Comparison of ENCODE assay signal across 8 cellular contexts in the genomic region with DNA sequence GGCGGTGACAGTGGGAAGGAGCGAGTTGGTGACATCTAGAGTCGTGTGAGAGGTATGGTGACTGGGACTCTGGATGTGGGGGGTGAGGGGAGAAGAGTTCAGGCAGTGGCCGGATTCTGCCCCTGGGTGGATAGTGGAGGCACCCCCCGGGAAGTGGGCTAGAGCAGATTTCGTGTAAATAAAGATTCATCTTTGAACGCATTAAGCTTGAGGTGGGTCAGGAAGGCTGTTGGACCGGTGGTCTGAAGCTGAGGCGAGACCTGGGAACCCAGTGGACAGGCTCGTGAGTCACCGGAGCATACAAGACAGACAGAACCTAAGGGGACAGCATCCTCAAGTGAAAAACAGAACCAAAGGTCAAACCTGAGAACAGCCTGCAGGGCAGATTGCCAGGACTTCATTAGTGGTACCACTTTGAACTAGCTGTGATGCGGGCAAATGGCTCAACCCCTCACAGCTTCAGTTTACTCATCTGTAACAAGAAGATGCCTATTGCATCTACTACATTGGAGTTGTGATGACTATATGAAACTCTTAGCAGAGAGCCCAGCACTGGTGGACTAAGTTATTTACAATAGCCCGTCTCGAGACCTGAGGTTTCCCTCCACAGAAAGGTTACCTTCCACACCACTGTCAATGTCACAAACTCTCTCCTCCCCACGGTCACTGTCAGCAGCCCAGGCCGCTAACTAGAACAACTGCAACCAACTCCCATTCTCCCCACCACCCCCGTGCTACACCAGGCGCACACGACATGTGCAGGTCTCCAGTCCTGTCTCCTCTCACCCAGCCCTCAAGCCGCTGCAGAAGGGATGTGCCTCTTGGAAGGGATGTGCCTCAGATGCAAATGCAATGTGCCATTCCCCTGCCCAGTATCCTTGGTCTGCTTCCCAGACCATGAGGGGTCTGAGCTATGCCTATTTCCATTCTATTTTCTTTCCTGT. TPM values are rescaled to one million over a fixed set of nuclear protein-coding genes. Genes with fewer than 3 reads are reported as not detected.
DNase-seq lines count a peak whose midpoint lies in the region; ATAC-seq and TF ChIP-seq lines count a peak whose summit lies in the region.

No MANE protein-coding gene starts in this region.

- H3K27me3 Mint-ChIP-seq in T-helper 1 cell treated with Interleukin-12 subunit alpha and Interleukin-12 subunit beta and Interleukin-4 antibody, amounts not matched to agents 30 μg/mL and 1 μg/mL, for 36 hours (ENCODE audit: low read depth) = peaks cover 4% of the 10 kb centered on the region

- H3K9me3 ChIP-seq in mammary epithelial cell (replicated peaks; ENCODE audit: insufficient read depth, low read length) = no peaks in the 10 kb centered on the region
- no peaks in the 10 kb centered on the region for H3K9me3 ChIP-seq in mesodermal cell (ENCODE audit: control insufficient read depth, low read length)

- WGBS in mammary epithelial cell (ENCODE audit: low coverage, missing lambda C conversion rate) = 64% methylated on average over 13 of the region's 20 CpGs
- WGBS in mesodermal cell (ENCODE audit: insufficient coverage in 2 of 2), 2 experiments = 70% methylated on average over 15 to 20 of the region's 20 CpGs

- H3K27ac ChIP-seq in mammary epithelial cell (ENCODE audit: insufficient read depth, low read depth, low read length) (peak overlapping the region; percentile 58), mesodermal cell (ENCODE audit: low read depth, low read length, severe bottlenecking) (no peak overlapping the region)

- peaks cover 37% of the 10 kb centered on the region for H3K79me2 ChIP-seq in mammary epithelial cell (ENCODE audit: insufficient read depth, low read length)

- in situ Hi-C loops in mammary epithelial cell (cut with MboI; ENCODE audit: low sequenced_read_pairs in 2 of 2) = loop anchor here in 1 of 2 donors (25.0 kb wide), 1 partner anchor 157 kb away; no protein-coding TSS in a partner anchor

- H3K36me3 Mint-ChIP-seq in T-helper 1 cell treated with Interleukin-12 subunit alpha and Interleukin-12 subunit beta and Interleukin-4 antibody, amounts not matched to agents 30 μg/mL and 1 μg/mL, for 36 hours (ENCODE audit: low read depth) = peaks cover 5% of the 10 kb centered on the region

- CTCF ChIA-PET in mammary epithelial cell (lab: Charles Lee; ENCODE audit: low non-redundant PET) = no interaction called here

- ATAC-seq in GM21423 (IDR thresholded peaks at IDR 0.05; ENCODE audit: unreplicated experiment) = no peak

- no TSS peak for BruUV-seq in mammary epithelial cell (replicated peaks; lab: Mats Ljungman, UMichigan)

- H3K4me2 ChIP-seq in mammary epithelial cell (ENCODE audit: insufficient read depth, low read depth, low read length) = peak overlapping the region; percentile 90

- H2AFZ ChIP-seq in mammary epithelial cell (ENCODE audit: low read depth, low read length) = peak overlapping the region; percentile 88

- intact Hi-C loops in mammary epithelial cell (cut with micrococcal nuclease) = no loop called here

- dilution Hi-C loops in mammary epithelial cell (cut with HindIII; ENCODE audit: low sequenced_read_pairs) = no loop called here

- H3K4me3 ChIP-seq in mammary epithelial cell (replicated peaks in 1 of 3; ENCODE audit: insufficient read depth in 1 of 3, low read depth in 2 of 3, low read length in 3 of 3) (peak overlapping the region; percentile 58 to 67 (median 67)), mesodermal cell (ENCODE audit: extremely low read depth, insufficient read depth, low read length, poor library complexity, severe bottlenecking) (peak overlapping the region; percentile 78)

- H3K4me1 Mint-ChIP-seq in T-helper 1 cell treated with Interleukin-12 subunit alpha and Interleukin-12 subunit beta and Interleukin-4 antibody, amounts not matched to agents 30 μg/mL and 1 μg/mL, for 36 hours (ENCODE audit: low read depth) = peaks cover 30% of the 10 kb centered on the region

- no peak for TF ChIP-seq CTCF in mammary epithelial cell (conservative IDR thresholded peaks at IDR 0.05 in 1 of 2, IDR thresholded peaks at IDR 0.05 in 1 of 2; ENCODE audit: extremely low read depth in 1 of 2, insufficient read depth in 1 of 2, low read depth in 1 of 2, low read length in 2 of 2)

- H3K36me3 ChIP-seq in mammary epithelial cell (ENCODE audit: insufficient read depth, low read length) (no peaks in the 10 kb centered on the region), mesodermal cell (ENCODE audit: control insufficient read depth, insufficient read depth, low read length) (no peaks in the 10 kb centered on the region)

- DNase-seq in T-helper 1 cell (no peak), NAMALWA (ENCODE audit: low spot score) (peak; percentile 41), mammary epithelial cell (no peak), occipital lobe (lab: John Stamatoyannopoulos, UW) (no peak)
- no peak for DNase-seq in stimulated activated CD8-positive, alpha-beta memory T cell treated with anti-CD3 and anti-CD28 coated beads, Interleukin-4, amount 100 ng/mL, for 48 hours

- peak overlapping the region; percentile 86 for H3K27ac Mint-ChIP-seq in T-helper 1 cell treated with Interleukin-12 subunit alpha and Interleukin-12 subunit beta and Interleukin-4 antibody, amounts not matched to agents 30 μg/mL and 1 μg/mL, for 36 hours

- H4K20me1 ChIP-seq in mammary epithelial cell (ENCODE audit: insufficient read depth, low read length) = no peaks in the 10 kb centered on the region

- peak overlapping the region; percentile 92 for H3K4me3 Mint-ChIP-seq in T-helper 1 cell treated with Interleukin-12 subunit alpha and Interleukin-12 subunit beta and Interleukin-4 antibody, amounts not matched to agents 30 μg/mL and 1 μg/mL, for 36 hours

- peak overlapping the region; percentile 46 for H3K9ac ChIP-seq in mammary epithelial cell (ENCODE audit: insufficient read depth, low read length)

- H3K27me3 ChIP-seq in mammary epithelial cell (ENCODE audit: insufficient read depth, low read length) = no peaks in the 10 kb centered on the region

- no peaks in the 10 kb centered on the region for H3K9me3 Mint-ChIP-seq in T-helper 1 cell treated with Interleukin-12 subunit alpha and Interleukin-12 subunit beta and Interleukin-4 antibody, amounts not matched to agents 30 μg/mL and 1 μg/mL, for 36 hours

- H3K4me1 ChIP-seq in mammary epithelial cell (ENCODE audit: insufficient read depth, low read length) = peaks cover 19% of the 10 kb centered on the region
- peaks cover 7% of the 10 kb centered on the region for H3K4me1 ChIP-seq in mesodermal cell (ENCODE audit: control insufficient read depth, insufficient read depth, low read length, poor library complexity, severe bottlenecking)

RNA-seq across cellular contexts. Expression of a gene that starts 0.9 kb away (rescaled TPM):
- 10 to 100 TPM; 18.7 to 40.9 TPM for total RNA-seq in mammary epithelial cell
- 48.0 TPM for polyA plus RNA-seq in mammary epithelial cell
- 86.5 TPM for polyA minus RNA-seq in mammary epithelial cell
- 23.2 TPM for polyA plus RNA-seq in mesodermal cell (2013, experiment 1 of 2)
- polyA plus RNA-seq in mesodermal cell (2013, experiment 2 of 2) = 17.6 TPM
- 7.6 TPM for total RNA-seq in occipital lobe

RNA-seq across cellular contexts. Expression of a gene that starts 25.3 kb away (rescaled TPM):
- total RNA-seq in mammary epithelial cell = 1 to 10 TPM; 1.2 to 5.6 TPM
- polyA plus RNA-seq in mammary epithelial cell = 1.9 TPM
- polyA minus RNA-seq in mammary epithelial cell = 0.78 TPM
- 8.8 TPM for polyA plus RNA-seq in mesodermal cell (2013, experiment 1 of 2)
- polyA plus RNA-seq in mesodermal cell (2013, experiment 2 of 2) = 5.1 TPM
- 2.2 TPM for total RNA-seq in occipital lobe

RNA-seq across cellular contexts. Expression of a gene that starts 47.1 kb away (rescaled TPM):
- total RNA-seq in mammary epithelial cell (100 to 1,000 TPM in 1 of 2 donors, 10 to 100 TPM in 1; 86.6 to 105 TPM), occipital lobe (188 TPM)
- polyA plus RNA-seq in mammary epithelial cell = 51.5 TPM
- 81.8 TPM for polyA minus RNA-seq in mammary epithelial cell
- polyA plus RNA-seq in mesodermal cell (2013, experiment 1 of 2) = 39.7 TPM
- polyA plus RNA-seq in mesodermal cell (2013, experiment 2 of 2) = 33.3 TPM
